ENCODE assay signal across 1 cellular context in the genomic region with DNA sequence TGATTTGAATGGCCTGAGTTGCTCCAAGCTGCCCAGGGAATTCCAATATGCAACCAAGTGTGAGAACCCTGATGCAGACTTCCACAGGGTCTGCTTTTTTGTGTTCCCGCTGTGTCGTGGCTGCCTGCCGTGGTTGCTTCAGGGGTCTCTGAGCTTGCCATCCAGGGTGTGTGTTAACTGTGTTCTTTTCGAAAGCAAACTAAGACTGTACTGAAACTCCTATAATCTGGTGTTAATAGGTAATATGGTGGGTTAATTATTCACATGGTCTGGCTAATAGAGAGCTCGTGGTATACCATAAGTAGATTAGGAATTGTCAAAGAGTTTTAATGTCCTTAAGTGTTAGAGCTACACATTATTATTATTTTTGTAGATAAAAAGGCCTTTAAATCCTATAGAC.
TF ChIP-seq lines count a peak whose summit lies in the region.

No MANE protein-coding gene starts in this region.

TF ChIP-seq in HepG2, 621 proteins besides CTCF, POLR2A, EP300 and RAD21:
- TF ChIP-seq, protein P1, sequence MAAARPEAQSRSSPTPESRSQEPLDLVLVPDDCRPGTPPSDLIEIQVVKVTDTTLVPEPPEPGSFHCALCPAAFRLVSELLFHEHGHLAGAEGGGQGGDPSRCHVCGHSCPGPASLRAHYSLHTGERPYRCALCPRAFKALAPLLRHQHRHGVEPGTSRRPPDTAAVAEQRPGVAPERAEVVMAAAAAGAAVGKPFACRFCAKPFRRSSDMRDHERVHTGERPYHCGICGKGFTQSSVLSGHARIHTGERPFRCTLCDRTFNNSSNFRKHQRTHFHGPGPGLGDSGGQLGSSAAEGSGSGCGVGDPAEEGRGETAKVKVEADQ (CRISPR knock-in tag; IDR thresholded peaks at IDR 0.05; ENCODE audit: borderline replicate concordance), result no peak
- TF ChIP-seq ZNF768 (CRISPR knock-in tag; IDR thresholded peaks at IDR 0.05), result no peak
- no peak for TF ChIP-seq SMAD1 (CRISPR knock-in tag; IDR thresholded peaks at IDR 0.05; ENCODE audit: borderline replicate concordance, low read depth)
- no peak for TF ChIP-seq BORCS8-MEF2B (CRISPR knock-in tag; IDR thresholded peaks at IDR 0.05)
- TF ChIP-seq, protein P2, sequence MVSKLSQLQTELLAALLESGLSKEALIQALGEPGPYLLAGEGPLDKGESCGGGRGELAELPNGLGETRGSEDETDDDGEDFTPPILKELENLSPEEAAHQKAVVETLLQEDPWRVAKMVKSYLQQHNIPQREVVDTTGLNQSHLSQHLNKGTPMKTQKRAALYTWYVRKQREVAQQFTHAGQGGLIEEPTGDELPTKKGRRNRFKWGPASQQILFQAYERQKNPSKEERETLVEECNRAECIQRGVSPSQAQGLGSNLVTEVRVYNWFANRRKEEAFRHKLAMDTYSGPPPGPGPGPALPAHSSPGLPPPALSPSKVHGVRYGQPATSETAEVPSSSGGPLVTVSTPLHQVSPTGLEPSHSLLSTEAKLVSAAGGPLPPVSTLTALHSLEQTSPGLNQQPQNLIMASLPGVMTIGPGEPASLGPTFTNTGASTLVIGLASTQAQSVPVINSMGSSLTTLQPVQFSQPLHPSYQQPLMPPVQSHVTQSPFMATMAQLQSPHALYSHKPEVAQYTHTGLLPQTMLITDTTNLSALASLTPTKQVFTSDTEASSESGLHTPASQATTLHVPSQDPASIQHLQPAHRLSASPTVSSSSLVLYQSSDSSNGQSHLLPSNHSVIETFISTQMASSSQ (IDR thresholded peaks at IDR 0.05; ENCODE audit: low read depth), result peak; percentile 12; the same call in 1 of the 2 replicates
- TF ChIP-seq, protein P2 (CRISPR knock-in tag; IDR thresholded peaks at IDR 0.05; ENCODE audit: borderline replicate concordance), result no peak
